1 cellular context compared by ENCODE assay signal in genomic region chr20:59939052-59939878, GRCh38.
A peak's percentile ranks its signal among the peaks of the same experiment; 100 is the strongest.
TF ChIP-seq lines count a peak whose summit lies in the region.

No MANE protein-coding gene starts in this region.

TF ChIP-seq in HepG2, 621 proteins besides CTCF, POLR2A, EP300 and RAD21 (continues in another document):
- TF ChIP-seq ZNF670 (CRISPR knock-in tag; IDR thresholded peaks at IDR 0.05; ENCODE audit: borderline replicate concordance) (0 out of 2 replicates have a peak, but pooled peaks have one; percentile 43), YEATS2 (CRISPR knock-in tag; IDR thresholded peaks at IDR 0.05; ENCODE audit: borderline replicate concordance) (no peak), JUND (CRISPR knock-in tag; IDR thresholded peaks at IDR 0.05) (peak; percentile 19; the same call in 1 of the 2 replicates), SP2 (CRISPR knock-in tag; IDR thresholded peaks at IDR 0.05) (0 out of 2 replicates have a peak, but pooled peaks have one; percentile 13), HDAC1 (CRISPR knock-in tag; IDR thresholded peaks at IDR 0.05) (peak; percentile 48; the same call in 1 of the 2 replicates), FOXO1 (CRISPR knock-in tag; IDR thresholded peaks at IDR 0.05) (peak; percentile 29; the same call in 1 of the 2 replicates), ZHX1 (CRISPR knock-in tag; IDR thresholded peaks at IDR 0.05; ENCODE audit: low read depth) (peak; percentile 82), IRF9 (CRISPR knock-in tag; IDR thresholded peaks at IDR 0.05; ENCODE audit: borderline replicate concordance) (no peak), NRL (CRISPR knock-in tag; IDR thresholded peaks at IDR 0.05; ENCODE audit: borderline replicate concordance) (peak; percentile 32; the same call in 1 of the 2 replicates), PRPF4 (IDR thresholded peaks at IDR 0.05; ENCODE audit: low read depth, low read length, poor library complexity, severe bottlenecking) (peak; percentile 15), ZNF879 (CRISPR knock-in tag; IDR thresholded peaks at IDR 0.05) (no peak), ZBTB4 (CRISPR knock-in tag; IDR thresholded peaks at IDR 0.05; ENCODE audit: borderline replicate concordance) (peak; percentile 50; the same call in 1 of the 2 replicates), ZNF468 (CRISPR knock-in tag; IDR thresholded peaks at IDR 0.05) (0 out of 2 replicates have a peak, but pooled peaks have one; percentile 46), BRD4 (CRISPR knock-in tag; IDR thresholded peaks at IDR 0.05) (peak; percentile 84; the same call in 1 of the 2 replicates), LBX2 (CRISPR knock-in tag; IDR thresholded peaks at IDR 0.05; ENCODE audit: borderline replicate concordance) (peak; percentile 89), SALL1 (CRISPR knock-in tag; IDR thresholded peaks at IDR 0.05) (peak; percentile 10; the same call in 1 of the 2 replicates), POGZ (CRISPR knock-in tag; IDR thresholded peaks at IDR 0.05) (peak; percentile 64; the same call in 1 of the 2 replicates), FOXA1 (IDR thresholded peaks at IDR 0.05) (no peak), FOXA1 (CRISPR knock-in tag; IDR thresholded peaks at IDR 0.05) (no peak), ZNF234 (CRISPR knock-in tag; conservative IDR thresholded peaks at IDR 0.05) (no peak), NFAT5 (CRISPR knock-in tag; IDR thresholded peaks at IDR 0.05) (peak; percentile 69; the same call in 1 of the 2 replicates), ZBTB20 (CRISPR knock-in tag; IDR thresholded peaks at IDR 0.05; ENCODE audit: borderline replicate concordance, low read depth) (no peak), CEBPB (IDR thresholded peaks at IDR 0.05; ENCODE audit: borderline replicate concordance, low read depth, low read length) (peak; percentile 75), ZC3H13 (CRISPR knock-in tag; IDR thresholded peaks at IDR 0.05) (peak; percentile 76; the same call in 1 of the 2 replicates), AGO2 (optimal IDR thresholded peaks at IDR 0.05; ENCODE audit: low read depth, low read length) (peak; percentile 75)
- TF ChIP-seq, protein P1, sequence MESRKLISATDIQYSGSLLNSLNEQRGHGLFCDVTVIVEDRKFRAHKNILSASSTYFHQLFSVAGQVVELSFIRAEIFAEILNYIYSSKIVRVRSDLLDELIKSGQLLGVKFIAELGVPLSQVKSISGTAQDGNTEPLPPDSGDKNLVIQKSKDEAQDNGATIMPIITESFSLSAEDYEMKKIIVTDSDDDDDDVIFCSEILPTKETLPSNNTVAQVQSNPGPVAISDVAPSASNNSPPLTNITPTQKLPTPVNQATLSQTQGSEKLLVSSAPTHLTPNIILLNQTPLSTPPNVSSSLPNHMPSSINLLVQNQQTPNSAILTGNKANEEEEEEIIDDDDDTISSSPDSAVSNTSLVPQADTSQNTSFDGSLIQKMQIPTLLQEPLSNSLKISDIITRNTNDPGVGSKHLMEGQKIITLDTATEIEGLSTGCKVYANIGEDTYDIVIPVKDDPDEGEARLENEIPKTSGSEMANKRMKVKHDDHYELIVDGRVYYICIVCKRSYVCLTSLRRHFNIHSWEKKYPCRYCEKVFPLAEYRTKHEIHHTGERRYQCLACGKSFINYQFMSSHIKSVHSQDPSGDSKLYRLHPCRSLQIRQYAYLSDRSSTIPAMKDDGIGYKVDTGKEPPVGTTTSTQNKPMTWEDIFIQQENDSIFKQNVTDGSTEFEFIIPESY (CRISPR knock-in tag; IDR thresholded peaks at IDR 0.05): peak; percentile 96
- TF ChIP-seq, protein P2, sequence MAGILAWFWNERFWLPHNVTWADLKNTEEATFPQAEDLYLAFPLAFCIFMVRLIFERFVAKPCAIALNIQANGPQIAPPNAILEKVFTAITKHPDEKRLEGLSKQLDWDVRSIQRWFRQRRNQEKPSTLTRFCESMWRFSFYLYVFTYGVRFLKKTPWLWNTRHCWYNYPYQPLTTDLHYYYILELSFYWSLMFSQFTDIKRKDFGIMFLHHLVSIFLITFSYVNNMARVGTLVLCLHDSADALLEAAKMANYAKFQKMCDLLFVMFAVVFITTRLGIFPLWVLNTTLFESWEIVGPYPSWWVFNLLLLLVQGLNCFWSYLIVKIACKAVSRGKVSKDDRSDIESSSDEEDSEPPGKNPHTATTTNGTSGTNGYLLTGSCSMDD (CRISPR knock-in tag; IDR thresholded peaks at IDR 0.05): 0 out of 2 replicates have a peak, but pooled peaks have one; percentile 34
- TF ChIP-seq, protein P3, sequence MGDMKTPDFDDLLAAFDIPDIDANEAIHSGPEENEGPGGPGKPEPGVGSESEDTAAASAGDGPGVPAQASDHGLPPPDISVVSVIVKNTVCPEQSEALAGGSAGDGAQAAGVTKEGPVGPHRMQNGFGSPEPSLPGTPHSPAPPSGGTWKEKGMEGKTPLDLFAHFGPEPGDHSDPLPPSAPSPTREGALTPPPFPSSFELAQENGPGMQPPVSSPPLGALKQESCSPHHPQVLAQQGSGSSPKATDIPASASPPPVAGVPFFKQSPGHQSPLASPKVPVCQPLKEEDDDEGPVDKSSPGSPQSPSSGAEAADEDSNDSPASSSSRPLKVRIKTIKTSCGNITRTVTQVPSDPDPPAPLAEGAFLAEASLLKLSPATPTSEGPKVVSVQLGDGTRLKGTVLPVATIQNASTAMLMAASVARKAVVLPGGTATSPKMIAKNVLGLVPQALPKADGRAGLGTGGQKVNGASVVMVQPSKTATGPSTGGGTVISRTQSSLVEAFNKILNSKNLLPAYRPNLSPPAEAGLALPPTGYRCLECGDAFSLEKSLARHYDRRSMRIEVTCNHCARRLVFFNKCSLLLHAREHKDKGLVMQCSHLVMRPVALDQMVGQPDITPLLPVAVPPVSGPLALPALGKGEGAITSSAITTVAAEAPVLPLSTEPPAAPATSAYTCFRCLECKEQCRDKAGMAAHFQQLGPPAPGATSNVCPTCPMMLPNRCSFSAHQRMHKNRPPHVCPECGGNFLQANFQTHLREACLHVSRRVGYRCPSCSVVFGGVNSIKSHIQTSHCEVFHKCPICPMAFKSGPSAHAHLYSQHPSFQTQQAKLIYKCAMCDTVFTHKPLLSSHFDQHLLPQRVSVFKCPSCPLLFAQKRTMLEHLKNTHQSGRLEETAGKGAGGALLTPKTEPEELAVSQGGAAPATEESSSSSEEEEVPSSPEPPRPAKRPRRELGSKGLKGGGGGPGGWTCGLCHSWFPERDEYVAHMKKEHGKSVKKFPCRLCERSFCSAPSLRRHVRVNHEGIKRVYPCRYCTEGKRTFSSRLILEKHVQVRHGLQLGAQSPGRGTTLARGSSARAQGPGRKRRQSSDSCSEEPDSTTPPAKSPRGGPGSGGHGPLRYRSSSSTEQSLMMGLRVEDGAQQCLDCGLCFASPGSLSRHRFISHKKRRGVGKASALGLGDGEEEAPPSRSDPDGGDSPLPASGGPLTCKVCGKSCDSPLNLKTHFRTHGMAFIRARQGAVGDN (CRISPR knock-in tag; IDR thresholded peaks at IDR 0.05): peak; percentile 64
- TF ChIP-seq, protein P4, sequence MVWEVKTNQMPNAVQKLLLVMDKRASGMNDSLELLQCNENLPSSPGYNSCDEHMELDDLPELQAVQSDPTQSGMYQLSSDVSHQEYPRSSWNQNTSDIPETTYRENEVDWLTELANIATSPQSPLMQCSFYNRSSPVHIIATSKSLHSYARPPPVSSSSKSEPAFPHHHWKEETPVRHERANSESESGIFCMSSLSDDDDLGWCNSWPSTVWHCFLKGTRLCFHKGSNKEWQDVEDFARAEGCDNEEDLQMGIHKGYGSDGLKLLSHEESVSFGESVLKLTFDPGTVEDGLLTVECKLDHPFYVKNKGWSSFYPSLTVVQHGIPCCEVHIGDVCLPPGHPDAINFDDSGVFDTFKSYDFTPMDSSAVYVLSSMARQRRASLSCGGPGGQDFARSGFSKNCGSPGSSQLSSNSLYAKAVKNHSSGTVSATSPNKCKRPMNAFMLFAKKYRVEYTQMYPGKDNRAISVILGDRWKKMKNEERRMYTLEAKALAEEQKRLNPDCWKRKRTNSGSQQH (CRISPR knock-in tag; IDR thresholded peaks at IDR 0.05; ENCODE audit: low read depth): no peak
